In the genomic region with DNA sequence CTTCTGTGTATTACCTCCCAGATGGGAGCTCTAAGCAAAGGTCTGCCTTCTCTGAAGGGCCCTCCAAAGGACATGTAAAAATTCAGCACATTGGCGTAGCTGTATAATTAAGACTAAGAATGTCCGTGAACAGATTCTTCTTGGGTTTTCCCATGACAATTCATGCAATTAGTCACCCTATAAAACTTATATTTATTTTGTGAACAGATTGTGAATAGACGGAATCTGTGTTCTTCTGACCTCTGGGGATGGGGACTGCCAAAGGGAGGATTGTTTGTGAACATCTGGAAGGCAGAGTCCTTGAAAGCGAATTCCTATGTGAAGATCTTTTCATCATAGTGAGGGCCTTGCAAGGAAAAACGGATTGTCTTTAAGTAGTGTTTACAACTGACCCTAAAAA, we compare ENCODE assay signal across 17 cellular contexts.
DNase-seq lines count a peak whose midpoint lies in the region; ATAC-seq and TF ChIP-seq lines count a peak whose summit lies in the region.
"Had no signal": no experiment of that assay in that cellular context is flagged by ENCODE, and none has a peak within 500 bp of the region (broad histone marks: within the 10 kb centered on the region; RNA-seq: fewer than 3 reads in every experiment).

No MANE protein-coding gene starts in this region.

- no peak overlapping the region for H3K4ac ChIP-seq in trophoblast cell (ENCODE audit: low read depth, low read length)

- H3K4me1 ChIP-seq in endodermal cell (ENCODE audit: control insufficient read depth, insufficient read depth, low read length): peaks cover 26% of the 10 kb centered on the region
- H3K4me1 ChIP-seq in mucosa of descending colon (ENCODE audit: low read depth): no peaks in the 10 kb centered on the region
- H3K4me1 ChIP-seq in trophoblast cell (ENCODE audit: control insufficient read depth in 1 of 2, insufficient read depth in 2 of 2, low read length in 2 of 2): peaks cover 5 to 6% of the 10 kb centered on the region in 2 experiments

- no peaks in the 10 kb centered on the region for H3K27me3 Mint-ChIP-seq in endodermal cell (ENCODE audit: insufficient read depth)

- H2BK12ac ChIP-seq in trophoblast cell (ENCODE audit: low read length): no peak overlapping the region

- no peak overlapping the region for H3K23ac ChIP-seq in trophoblast cell (ENCODE audit: low read length)

- H4K8ac ChIP-seq in trophoblast cell (ENCODE audit: low read depth, low read length): no peak overlapping the region

- 77 to 84% methylated on average over 3 to 5 of the region's 5 CpGs for WGBS in endodermal cell (ENCODE audit: insufficient coverage in 1 of 2, insufficient read length in 1 of 2), 2 experiments
- no CpG with 5 or more reads among the region's 5 CpGs for WGBS in trophoblast cell (ENCODE audit: extremely low coverage, insufficient coverage, insufficient read length)

- H2BK5ac ChIP-seq in trophoblast cell (ENCODE audit: low read depth, low read length, poor library complexity): no peak overlapping the region

- no peak overlapping the region for H4K12ac ChIP-seq in trophoblast cell (ENCODE audit: low read depth, low read length)

- no peak overlapping the region for H3K14ac ChIP-seq in trophoblast cell (ENCODE audit: low read length)

- H3K4me3 Mint-ChIP-seq in endodermal cell: no peak overlapping the region

- no peaks in the 10 kb centered on the region for H3K27me3 ChIP-seq in endodermal cell (ENCODE audit: control insufficient read depth, insufficient read depth, low read length, poor library complexity, severe bottlenecking)
- H3K27me3 ChIP-seq in trophoblast cell (ENCODE audit: insufficient read depth, low read length): no peaks in the 10 kb centered on the region

- peaks cover 65% of the 10 kb centered on the region for H3K4me1 Mint-ChIP-seq in endodermal cell

- DNase-seq in AG10803 (ENCODE audit: low read depth): peak; percentile 13
- peak; percentile 57 for DNase-seq in EL
- DNase-seq in endodermal cell: no peak
- DNase-seq in mucosa of descending colon: peak in 1 of 3 donors; percentile 6
- DNase-seq in left colon: no peak
- DNase-seq in trophoblast cell: no peak
- DNase-seq in effector CD8-positive, alpha-beta T cell (lab: John Stamatoyannopoulos, UW): no peak
- DNase-seq: C1 segment of cervical spinal cord, HCEC 1CT, NCI-H1048, NCI-H1694, NCI-H2107, NCI-H446 had no signal

- intact Hi-C loops in mucosa of descending colon (cut with DNase I, micrococcal nuclease): no loop called here
- intact Hi-C loops in left colon (cut with DNase I, micrococcal nuclease): no loop called here

- no peaks in the 10 kb centered on the region for H3K79me2 ChIP-seq in trophoblast cell (ENCODE audit: control insufficient read depth, insufficient read depth, low read length, poor library complexity)

- peak; percentile 16 for ATAC-seq in mucosa of descending colon
- no peak for ATAC-seq in left colon
- ATAC-seq: K562, SK-N-SH treated with all-trans-retinoic acid at 6 μM for 48 hours had no signal

- no peak overlapping the region for H3K18ac ChIP-seq in trophoblast cell (ENCODE audit: low read length)

- no peaks in the 10 kb centered on the region for H3K9me3 Mint-ChIP-seq in endodermal cell

- H3K79me1 ChIP-seq in trophoblast cell (ENCODE audit: low read length): no peaks in the 10 kb centered on the region

- no peak overlapping the region for H3K4me2 ChIP-seq in trophoblast cell (ENCODE audit: low read length)
- H3K4me2 ChIP-seq: PC-9 had no signal

- no peak overlapping the region for H4K91ac ChIP-seq in trophoblast cell (ENCODE audit: low read depth, low read length)

- H3K9ac ChIP-seq in endodermal cell (ENCODE audit: extremely low read depth, low read length, poor library complexity, severe bottlenecking) (no peak overlapping the region), trophoblast cell (ENCODE audit: low read length) (no peak overlapping the region)

- H3K4me3 ChIP-seq in AG10803 (ENCODE audit: low read length) (no peak overlapping the region), endodermal cell (ENCODE audit: low read length) (peak overlapping the region; percentile 26), mucosa of descending colon (no peak overlapping the region), trophoblast cell (ENCODE audit: low read depth, low read length) (no peak overlapping the region)
- H3K4me3 ChIP-seq: K562, PC-9 had no signal

- no peaks in the 10 kb centered on the region for H3K36me3 Mint-ChIP-seq in endodermal cell (ENCODE audit: low read depth)

- H3K27ac ChIP-seq in endodermal cell (ENCODE audit: low read depth, low read length) (no peak overlapping the region), trophoblast cell (ENCODE audit: low read depth, low read length) (no peak overlapping the region)
- H3K27ac ChIP-seq: HL-60, PC-9 had no signal

- H2AFZ ChIP-seq in trophoblast cell (ENCODE audit: insufficient read depth, low read length, poor library complexity): no peak overlapping the region
- H2AFZ ChIP-seq: PC-9 had no signal

- H3K9me3 ChIP-seq in endodermal cell (ENCODE audit: control insufficient read depth, low read length) (no peaks in the 10 kb centered on the region), mucosa of descending colon (no peaks in the 10 kb centered on the region), trophoblast cell (ENCODE audit: insufficient read depth, low read depth, low read length) (no peaks in the 10 kb centered on the region)

- H2AK5ac ChIP-seq in trophoblast cell (ENCODE audit: low read length): no peak overlapping the region

- H2BK120ac ChIP-seq in trophoblast cell (ENCODE audit: insufficient read depth, low read length, poor library complexity): no peak overlapping the region

- TF ChIP-seq CTCF in AG10803 (conservative IDR thresholded peaks at IDR 0.05; ENCODE audit: low read length) (no peak), endodermal cell (conservative IDR thresholded peaks at IDR 0.05) (no peak), mucosa of descending colon (IDR thresholded peaks at IDR 0.05) (no peak)

- H3K27ac Mint-ChIP-seq in endodermal cell: peak overlapping the region; percentile 61

- H3K36me3 ChIP-seq in endodermal cell (ENCODE audit: control insufficient read depth, insufficient read depth, low read length) (no peaks in the 10 kb centered on the region), mucosa of descending colon (ENCODE audit: low read depth) (no peaks in the 10 kb centered on the region), trophoblast cell (ENCODE audit: control insufficient read depth in 1 of 2, insufficient read depth in 2 of 2, low read length in 2 of 2) (no peaks in the 10 kb centered on the region)

Comparison
In these comparisons a context has a peak if more than half of its experiments do, and no peak if none do; other contexts are left out.
1. DNase-seq: peak in AG10803 (single experiment) and EL (single experiment); none in endodermal cell (single experiment), left colon (0 of 2), trophoblast cell (0 of 2) and effector CD8-positive, alpha-beta T cell (single experiment).